8 cellular contexts compared by ENCODE assay signal in genomic region chr2:9951522-9952285, GRCh38. TPM values are rescaled to one million over a fixed set of nuclear protein-coding genes. Genes with fewer than 3 reads are reported as not detected.
DNase-seq lines count a peak whose midpoint lies in the region; ATAC-seq, FAIRE-seq and TF ChIP-seq lines count a peak whose summit lies in the region.

A gene with protein sequence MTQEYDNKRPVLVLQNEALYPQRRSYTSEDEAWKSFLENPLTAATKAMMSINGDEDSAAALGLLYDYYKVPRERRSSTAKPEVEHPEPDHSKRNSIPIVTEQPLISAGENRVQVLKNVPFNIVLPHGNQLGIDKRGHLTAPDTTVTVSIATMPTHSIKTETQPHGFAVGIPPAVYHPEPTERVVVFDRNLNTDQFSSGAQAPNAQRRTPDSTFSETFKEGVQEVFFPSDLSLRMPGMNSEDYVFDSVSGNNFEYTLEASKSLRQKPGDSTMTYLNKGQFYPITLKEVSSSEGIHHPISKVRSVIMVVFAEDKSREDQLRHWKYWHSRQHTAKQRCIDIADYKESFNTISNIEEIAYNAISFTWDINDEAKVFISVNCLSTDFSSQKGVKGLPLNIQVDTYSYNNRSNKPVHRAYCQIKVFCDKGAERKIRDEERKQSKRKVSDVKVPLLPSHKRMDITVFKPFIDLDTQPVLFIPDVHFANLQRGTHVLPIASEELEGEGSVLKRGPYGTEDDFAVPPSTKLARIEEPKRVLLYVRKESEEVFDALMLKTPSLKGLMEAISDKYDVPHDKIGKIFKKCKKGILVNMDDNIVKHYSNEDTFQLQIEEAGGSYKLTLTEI (plus strand): TSS chr2:9951693. CDS start chr2:9951834, 141 bp downstream.

- H3K27me3 ChIP-seq in bronchial epithelial cell (ENCODE audit: control insufficient read depth, insufficient read depth, low read length) (no peaks in the 10 kb centered on the region), small intestine (ENCODE audit: control insufficient read depth in 2 of 2, insufficient read depth in 2 of 2, low read length in 2 of 2) (no peaks in the 10 kb centered on the region)

- no peak for FAIRE-seq in bronchial epithelial cell (lab: Jason Lieb, UNC)
- no peak for FAIRE-seq in small intestine (lab: Jason Lieb, UNC)

- H3K27ac ChIP-seq in small intestine (ENCODE audit: low read depth in 1 of 2, low read length in 1 of 2): no peak within 1 kb of the TSS

- peak; percentile 81 for ATAC-seq in GM18873 (IDR thresholded peaks at IDR 0.05; ENCODE audit: low FRiP score, unreplicated experiment)
- ATAC-seq in HG03139 (IDR thresholded peaks at IDR 0.05; ENCODE audit: unreplicated experiment): peak; percentile 94

- H3K36me3 ChIP-seq in bronchial epithelial cell (ENCODE audit: control insufficient read depth, insufficient read depth, low read length) (peaks cover 9% of the 10 kb centered on the region), small intestine (ENCODE audit: control insufficient read depth in 2 of 2, insufficient read depth in 2 of 2, low read length in 2 of 2) (no peaks in the 10 kb centered on the region)

- H3K4me3 ChIP-seq in WI38 (ENCODE audit: low read depth, low read length) (peak within 1 kb of the TSS; percentile 61), bronchial epithelial cell (ENCODE audit: low read depth, low read length) (peak within 1 kb of the TSS; percentile 74), small intestine (ENCODE audit: low read depth in 1 of 2, low read length in 2 of 2) (peak within 1 kb of the TSS; percentile 58 to 75)

- no peaks in the 10 kb centered on the region for H3K9me3 ChIP-seq in small intestine (ENCODE audit: control insufficient read depth, low read depth)

- peak; percentile 72 for DNase-seq in A172 (ENCODE audit: low spot score)
- DNase-seq in NCI-H2196 (lab: John Stamatoyannopoulos, UW; ENCODE audit: unreplicated experiment): peak; percentile 96
- peak; percentile 68 for DNase-seq in bronchial epithelial cell (ENCODE audit: low read depth)
- DNase-seq in iPS-NIHi11 (ENCODE audit: low spot score): peak; percentile 100
- DNase-seq in small intestine: peak; percentile 94

- H3K4me1 ChIP-seq in small intestine (ENCODE audit: control insufficient read depth in 2 of 2, insufficient read depth in 1 of 2, low read depth in 1 of 2, low read length in 1 of 2): no peaks in the 10 kb centered on the region

- TF ChIP-seq CTCF in WI38 (IDR thresholded peaks at IDR 0.05; ENCODE audit: low read depth, low read length) (no peak), bronchial epithelial cell (IDR thresholded peaks at IDR 0.05; ENCODE audit: insufficient read depth, low read length, severe bottlenecking) (no peak)

- WGBS in small intestine, 3 donors: 0 to 1% (median 1%) methylated on average over 58 to 111 of the region's 111 CpGs

RNA-seq across cellular contexts. Expression of the gene that starts here (rescaled TPM):
- 0.57 and 3.8 TPM in 2 replicates for total RNA-seq in A172 (2014; rRNA removed; shearing (Covaris generic))
- total RNA-seq in bronchial epithelial cell: 25.5 and 85.5 TPM in 2 replicates
- polyA plus RNA-seq in small intestine: under 1 TPM; 0.45 to 0.73 (median 0.54) TPM

Comparison
In these comparisons a context has a peak if more than half of its experiments do, and no peak if none do; other contexts are left out.
1. Peak in DNase-seq and H3K4me3 ChIP-seq in small intestine; RNA of the gene not detected or under 1 TPM.